1 cellular context compared by ENCODE assay signal in the genomic region with DNA sequence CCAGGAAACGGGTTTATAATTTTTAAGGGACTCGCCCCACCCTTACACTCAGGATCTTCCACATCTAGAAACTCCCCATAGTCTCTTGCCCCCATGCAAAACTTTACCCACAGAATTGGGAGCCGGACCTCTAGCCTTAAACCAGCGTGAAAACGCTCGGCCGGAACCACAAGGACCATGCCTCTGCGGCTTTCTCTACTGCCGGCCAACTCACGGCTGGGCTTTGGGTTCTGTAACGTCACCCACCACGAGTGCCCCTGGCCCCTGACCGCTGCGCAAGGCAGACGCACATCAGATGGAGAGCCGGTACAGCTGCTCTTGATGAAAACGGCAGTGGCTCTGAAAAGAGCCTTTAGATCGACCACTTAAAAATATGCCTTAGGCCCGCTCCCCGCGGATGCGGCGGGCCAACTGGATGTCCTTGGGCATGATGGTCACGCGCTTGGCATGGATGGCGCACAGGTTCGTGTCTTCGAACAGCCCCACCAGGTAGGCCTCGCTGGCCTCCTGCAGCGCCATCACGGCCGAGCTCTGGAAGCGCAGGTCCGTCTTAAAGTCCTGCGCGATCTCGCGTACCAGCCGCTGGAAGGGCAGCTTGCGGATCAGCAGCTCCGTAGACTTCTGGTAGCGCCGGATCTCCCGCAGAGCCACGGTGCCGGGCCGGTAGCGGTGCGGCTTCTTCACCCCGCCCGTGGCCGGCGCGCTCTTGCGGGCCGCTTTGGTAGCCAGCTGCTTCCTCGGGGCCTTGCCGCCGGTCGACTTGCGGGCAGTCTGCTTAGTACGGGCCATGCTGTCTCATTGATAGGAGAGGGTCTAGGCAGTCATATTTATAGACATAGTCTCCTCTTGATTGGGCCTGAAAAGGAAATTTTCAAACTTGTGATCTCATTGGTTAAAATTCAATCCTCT.
A peak's percentile ranks its signal among the peaks of the same experiment; 100 is the strongest.
TF ChIP-seq lines count a peak whose summit lies in the region.

No MANE protein-coding gene starts in this region.

TF ChIP-seq in endothelial cell of umbilical vein, 7 proteins besides CTCF, POLR2A, EP300 and RAD21:
- peak; percentile 40 for TF ChIP-seq POLR2AphosphoS5 (IDR thresholded peaks at IDR 0.05; ENCODE audit: insufficient read depth, low read depth, low read length)
TF ChIP-seq in endothelial cell of umbilical vein: peak in this region for 1; not testable (repeated sequence) for 6.
